ENCODE assay signal across 8 cellular contexts in the genomic region with DNA sequence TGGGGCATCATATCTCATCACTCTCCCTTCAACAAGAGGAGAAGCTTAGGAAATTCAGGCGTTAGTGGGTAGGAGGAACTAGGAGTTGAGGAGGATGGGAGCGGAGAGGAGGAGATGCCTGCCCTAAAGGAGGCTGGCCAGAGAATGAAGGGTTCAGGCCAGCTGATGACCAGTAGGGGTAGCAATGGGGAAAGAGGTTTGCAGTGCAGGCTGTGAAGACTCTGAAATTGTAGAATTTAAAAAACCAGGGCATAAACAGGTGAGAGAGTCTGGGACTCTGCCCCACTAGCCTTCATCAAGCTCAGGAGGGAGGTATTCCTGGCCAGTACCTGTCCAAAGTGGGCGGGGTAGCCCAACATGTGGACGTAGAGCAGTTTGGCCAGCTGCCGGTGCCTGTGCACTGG. TPM values are rescaled to one million over a fixed set of nuclear protein-coding genes. Genes with fewer than 3 reads are reported as not detected.
DNase-seq lines count a peak whose midpoint lies in the region; ATAC-seq, FAIRE-seq and TF ChIP-seq lines count a peak whose summit lies in the region.

No MANE protein-coding gene starts in this region.

- H2AFZ ChIP-seq in keratinocyte (ENCODE audit: control insufficient read depth, low read length), result peak overlapping the region; percentile 97

- TF ChIP-seq CTCF in GM12865 (IDR thresholded peaks at IDR 0.05; ENCODE audit: insufficient read depth, low read depth, low read length, missing control alignments), result no peak
- no peak for TF ChIP-seq CTCF in ascending aorta (IDR thresholded peaks at IDR 0.05)
- TF ChIP-seq CTCF in keratinocyte (optimal IDR thresholded peaks at IDR 0.05 in 1 of 3, IDR thresholded peaks at IDR 0.05 in 1 of 3, conservative IDR thresholded peaks at IDR 0.05 in 1 of 3; ENCODE audit: extremely low read depth in 1 of 3, insufficient read depth in 2 of 3, low read length in 3 of 3), result no peak

- peaks cover 3% of the 10 kb centered on the region for H4K20me1 ChIP-seq in keratinocyte (ENCODE audit: control insufficient read depth, extremely low read depth, insufficient read depth, low read length)

- H3K9me1 ChIP-seq in keratinocyte (ENCODE audit: control insufficient read depth, extremely low read depth, insufficient read depth, low read length), result no peaks in the 10 kb centered on the region

- peak overlapping the region; percentile 88 for H3K9ac ChIP-seq in keratinocyte (ENCODE audit: control insufficient read depth, extremely low read depth, insufficient read depth, low read length)

- DNase-seq in GM12865 (ENCODE audit: low read depth) (no peak), ascending aorta (ENCODE audit: low spot score in 2 of 2) (no peak), keratinocyte (ENCODE audit: low read depth, low spot score) (no peak), OCI-M2 (lab: John Stamatoyannopoulos, UW; ENCODE audit: unreplicated experiment) (no peak), NCI-H69 (lab: John Stamatoyannopoulos, UW) (no peak)
- DNase-seq in stimulated activated CD4-positive, alpha-beta T cell treated with anti-CD3 and anti-CD28 coated beads, Interleukin-4, amount 100 ng/mL, for 4 hours, result no peak

- H3K4me3 ChIP-seq in GM12865 (ENCODE audit: low read depth, low read length), result peak overlapping the region; percentile 68
- H3K4me3 ChIP-seq in ascending aorta, result peak overlapping the region; percentile 65 to 68
- peak overlapping the region; percentile 73 to 93 (median 92) for H3K4me3 ChIP-seq in keratinocyte (ENCODE audit: control insufficient read depth in 2 of 3, extremely low read depth in 1 of 3, insufficient read depth in 2 of 3, low read depth in 1 of 3, low read length in 3 of 3)

- FAIRE-seq in keratinocyte (lab: Jason Lieb, UNC), result no peak

- ATAC-seq in HG03039 (IDR thresholded peaks at IDR 0.05; ENCODE audit: unreplicated experiment), result peak; percentile 19

- peaks cover 21% of the 10 kb centered on the region for H3K79me2 ChIP-seq in keratinocyte (ENCODE audit: control insufficient read depth, insufficient read depth, low read length)

- H3K4me1 ChIP-seq in ascending aorta (peaks cover 0 to 8% of the 10 kb centered on the region in 2 donors), keratinocyte (ENCODE audit: control insufficient read depth, extremely low read depth, insufficient read depth, low read length) (peaks cover 20% of the 10 kb centered on the region)

- H3K27me3 ChIP-seq in ascending aorta (no peaks in the 10 kb centered on the region), keratinocyte (ENCODE audit: control insufficient read depth, extremely low read depth, insufficient read depth, low read length) (no peaks in the 10 kb centered on the region)

- peak overlapping the region; percentile 39 to 41 for H3K27ac ChIP-seq in ascending aorta
- H3K27ac ChIP-seq in keratinocyte (ENCODE audit: control insufficient read depth, insufficient read depth, low read length), result peak overlapping the region; percentile 72
- H3K27ac ChIP-seq in temporal lobe (ENCODE audit: low read depth, low read length), result peak overlapping the region; percentile 87

- dilution Hi-C loops in keratinocyte (cut with MboI; ENCODE audit: extremely low pct_ligation_motif_present, low sequenced_read_pairs), result no loop called here

- H3K4me2 ChIP-seq in keratinocyte (ENCODE audit: control insufficient read depth, extremely low read depth, insufficient read depth, low read depth, low read length), result peak overlapping the region; percentile 97

- no peaks in the 10 kb centered on the region for H3K9me3 ChIP-seq in ascending aorta
- no peaks in the 10 kb centered on the region for H3K9me3 ChIP-seq in keratinocyte (ENCODE audit: control insufficient read depth, low read depth, low read length)

- no peaks in the 10 kb centered on the region for H3K36me3 ChIP-seq in ascending aorta
- peaks cover 32 to 37% of the 10 kb centered on the region in 2 experiments for H3K36me3 ChIP-seq in keratinocyte (ENCODE audit: control insufficient read depth in 2 of 2, extremely low read depth in 1 of 2, insufficient read depth in 2 of 2, low read length in 2 of 2)

- intact Hi-C loops in ascending aorta (cut with DNase I), result loop anchor here (10.0 kb wide), 1 partner anchor 798 kb away; the partner anchor contains the start of gene NFATC4

RNA-seq across cellular contexts. Expression of gene AP1G2, which starts 0.8 kb away (rescaled TPM):
- total RNA-seq in ascending aorta, result 56.2 TPM
- 119 to 230 TPM (median 128 TPM) in 3 replicates for polyA plus RNA-seq in keratinocyte
- 32.3 TPM for polyA plus RNA-seq in keratinocyte (2011; ENCODE audit: low read depth)
- polyA plus RNA-seq in keratinocyte (2011; cell fraction: cytosol; rRNA removed), result 70.8 and 77.1 TPM in 2 replicates
- 905 and 1,158 TPM in 2 replicates for polyA plus RNA-seq in keratinocyte (2011; cell fraction: nucleus; rRNA removed)
- polyA plus RNA-seq in keratinocyte (2012; ENCODE audit: low replicate concordance), result 74.0 and 125 TPM in 2 replicates
- 177 to 204 TPM (median 203 TPM) in 3 replicates for polyA minus RNA-seq in keratinocyte
- polyA minus RNA-seq in keratinocyte (2011; cell fraction: cytosol; rRNA and poly(A)+ RNA removed), result 78.5 TPM
- 123 and 164 TPM in 2 replicates for polyA minus RNA-seq in keratinocyte (2011; cell fraction: nucleus; rRNA and poly(A)+ RNA removed)
- 10.6 TPM for total RNA-seq in temporal lobe

RNA-seq across cellular contexts. Expression of gene THTPA, which starts 10.7 kb away (rescaled TPM):
- total RNA-seq in ascending aorta (115 TPM), temporal lobe (16.7 TPM)
- polyA plus RNA-seq in keratinocyte, result 3.2 to 4.3 TPM (median 4.3 TPM) in 3 replicates
- 1.3 TPM for polyA plus RNA-seq in keratinocyte (2011; ENCODE audit: low read depth)
- polyA plus RNA-seq in keratinocyte (2011; cell fraction: cytosol; rRNA removed), result 4.4 and 4.7 TPM in 2 replicates
- 6.9 and 7.8 TPM in 2 replicates for polyA plus RNA-seq in keratinocyte (2011; cell fraction: nucleus; rRNA removed)
- 2.1 and 5.6 TPM in 2 replicates for polyA plus RNA-seq in keratinocyte (2012; ENCODE audit: low replicate concordance)
- polyA minus RNA-seq in keratinocyte, result 3.6 to 5.8 TPM (median 4.5 TPM) in 3 replicates
- 3.5 TPM for polyA minus RNA-seq in keratinocyte (2011; cell fraction: cytosol; rRNA and poly(A)+ RNA removed)
- polyA minus RNA-seq in keratinocyte (2011; cell fraction: nucleus; rRNA and poly(A)+ RNA removed), result 2.7 and 2.9 TPM in 2 replicates

RNA-seq across cellular contexts. Expression of gene JPH4, which starts 11.8 kb away (rescaled TPM):
- total RNA-seq in ascending aorta, result 4.7 TPM
- polyA plus RNA-seq in keratinocyte, result 0.01 to 0.04 TPM (median 0.03 TPM) in 3 replicates
- polyA plus RNA-seq in keratinocyte (2011; ENCODE audit: low read depth), result not detected
- polyA plus RNA-seq in keratinocyte (2011; cell fraction: cytosol; rRNA removed), result 0.02 and 0.05 TPM in 2 replicates
- polyA plus RNA-seq in keratinocyte (2011; cell fraction: nucleus; rRNA removed), result 0.05 TPM in 1 of 2 replicates, not detected in the other
- 0.38 TPM in 1 of 2 replicates, not detected in the other for polyA plus RNA-seq in keratinocyte (2012; ENCODE audit: low replicate concordance)
- polyA minus RNA-seq in keratinocyte, result 0.07 TPM in 1 of 3 replicates, not detected in the others
- polyA minus RNA-seq in keratinocyte (2011; cell fraction: cytosol; rRNA and poly(A)+ RNA removed), result not detected
- polyA minus RNA-seq in keratinocyte (2011; cell fraction: nucleus; rRNA and poly(A)+ RNA removed), result not detected in 2 replicates
- 40.1 TPM for total RNA-seq in temporal lobe

RNA-seq across cellular contexts. Expression of gene ZFHX2, which starts 15.2 kb away (rescaled TPM):
- 1.3 TPM for total RNA-seq in ascending aorta
- polyA plus RNA-seq in keratinocyte, result 0.08 to 0.22 TPM (median 0.18 TPM) in 3 replicates
- polyA plus RNA-seq in keratinocyte (2011; ENCODE audit: low read depth), result 0.44 TPM
- polyA plus RNA-seq in keratinocyte (2011; cell fraction: cytosol; rRNA removed), result 0.13 and 0.17 TPM in 2 replicates
- polyA plus RNA-seq in keratinocyte (2011; cell fraction: nucleus; rRNA removed), result 0.56 and 0.84 TPM in 2 replicates
- 0.28 and 0.66 TPM in 2 replicates for polyA plus RNA-seq in keratinocyte (2012; ENCODE audit: low replicate concordance)
- 0.19 to 1.9 TPM (median 0.26 TPM) in 3 replicates for polyA minus RNA-seq in keratinocyte
- 0.19 TPM for polyA minus RNA-seq in keratinocyte (2011; cell fraction: cytosol; rRNA and poly(A)+ RNA removed)
- 0.70 and 1.1 TPM in 2 replicates for polyA minus RNA-seq in keratinocyte (2011; cell fraction: nucleus; rRNA and poly(A)+ RNA removed)
- total RNA-seq in temporal lobe, result 1.5 TPM
